20 cellular contexts compared by ENCODE assay signal in genomic region chr1:64516301-64516700, GRCh38. TPM values are rescaled to one million over a fixed set of nuclear protein-coding genes. Genes with fewer than 3 reads are reported as not detected.
DNase-seq lines count a peak whose midpoint lies in the region; ATAC-seq, FAIRE-seq and TF ChIP-seq lines count a peak whose summit lies in the region.
"Had no signal": no experiment of that assay in that cellular context is flagged by ENCODE, and none has a peak within 500 bp of the region (broad histone marks: within the 10 kb centered on the region; RNA-seq: fewer than 3 reads in every experiment).

No MANE protein-coding gene starts in this region.

- intact Hi-C loops in spleen (cut with DNase I; ENCODE audit: low total_unique reads) (no loop called here), PC-9 (cut with micrococcal nuclease; ENCODE audit: unreplicated experiment) (no loop called here)

- H3F3A ChIP-seq in PC-9 (ENCODE audit: insufficient read depth, low read depth) = no peaks in the 10 kb centered on the region

- dilution Hi-C loops in keratinocyte (cut with MboI; ENCODE audit: extremely low pct_ligation_motif_present, low sequenced_read_pairs) = no loop called here

- H3K4me1 Mint-ChIP-seq in stimulated activated naive CD8-positive, alpha-beta T cell treated with anti-CD3 and anti-CD28 coated beads, Interleukin-15, amount 100 ng/mL, for 72 hours = peaks cover 11% of the 10 kb centered on the region

- DNase-seq in Daoy (ENCODE audit: low read depth) = peak; percentile 13
- peak; percentile 58 for DNase-seq in LNCaP clone FGC (ENCODE audit: low read depth)
- no peak for DNase-seq in adipocyte (ENCODE audit: low read depth)
- peak; percentile 15 for DNase-seq in keratinocyte (ENCODE audit: low read depth, low spot score)
- no peak for DNase-seq in spleen
- DNase-seq in BE2C = no peak
- no peak for DNase-seq in PC-9
- DNase-seq in stimulated activated naive CD8-positive, alpha-beta T cell treated with anti-CD3 and anti-CD28 coated beads, Interleukin-15, amount 100 ng/mL, for 72 hours = no peak
- DNase-seq: activated CD4-positive, alpha-beta T cell treated with anti-CD3 and anti-CD28 coated beads, Interleukin-2, amount 50 U/mL, for 1 hour; activated effector memory CD4-positive, alpha-beta T cell treated with anti-CD3 and anti-CD28 coated beads, Interleukin-2, amount 50 U/mL, for 16 hours; adrenal gland; H9; islet precursor cell; NCI-H2081 treated with DMSO at 0.1 percent for 48 hours; SIG-M5; T-helper 1 cell had no signal

- H3K79me2 ChIP-seq in keratinocyte (ENCODE audit: control insufficient read depth, insufficient read depth, low read length) = no peaks in the 10 kb centered on the region
- H3K79me2 ChIP-seq in PC-9 (ENCODE audit: low read depth) = no peaks in the 10 kb centered on the region

- WGBS in spleen, 5 donors = 83 to 95% (median 89%) methylated on average over 7 of the region's 7 CpGs

- no peaks in the 10 kb centered on the region for H3K9me1 ChIP-seq in keratinocyte (ENCODE audit: control insufficient read depth, extremely low read depth, insufficient read depth, low read length)

- no peaks in the 10 kb centered on the region for H3K9me3 ChIP-seq in adipocyte (ENCODE audit: control insufficient read depth, low read length)
- H3K9me3 ChIP-seq in keratinocyte (ENCODE audit: control insufficient read depth, low read depth, low read length) = no peaks in the 10 kb centered on the region
- no peaks in the 10 kb centered on the region for H3K9me3 ChIP-seq in spleen
- no peaks in the 10 kb centered on the region for H3K9me3 ChIP-seq in BE2C
- 0 out of 2 replicates have a peak, but pooled peaks cover 4% of the 10 kb centered on the region for H3K9me3 ChIP-seq in PC-9 (ENCODE audit: insufficient read depth, low read depth)
- H3K9me3 ChIP-seq: adrenal gland had no signal

- TF ChIP-seq POLR2A in spleen (IDR thresholded peaks at IDR 0.05) = no peak

- no peak overlapping the region for H3K4me2 ChIP-seq in keratinocyte (ENCODE audit: control insufficient read depth, extremely low read depth, insufficient read depth, low read depth, low read length)
- H3K4me2 ChIP-seq in PC-9 = no peak overlapping the region

- TF ChIP-seq CTCF in LNCaP clone FGC (IDR thresholded peaks at IDR 0.05; ENCODE audit: control insufficient read depth, extremely low read depth, insufficient read depth) = no peak
- no peak for TF ChIP-seq CTCF in keratinocyte (optimal IDR thresholded peaks at IDR 0.05 in 1 of 3, IDR thresholded peaks at IDR 0.05 in 1 of 3, conservative IDR thresholded peaks at IDR 0.05 in 1 of 3; ENCODE audit: extremely low read depth in 1 of 3, insufficient read depth in 2 of 3, low read length in 3 of 3)
- TF ChIP-seq CTCF in spleen (IDR thresholded peaks at IDR 0.05 in 8 of 11, conservative IDR thresholded peaks at IDR 0.05 in 3 of 11) = no peak
- no peak for TF ChIP-seq CTCF in BE2C (IDR thresholded peaks at IDR 0.05; ENCODE audit: low read depth, low read length)
- no peak for TF ChIP-seq CTCF in PC-9 (conservative IDR thresholded peaks at IDR 0.05)

- H3K4me3 ChIP-seq in LNCaP clone FGC (ENCODE audit: low read depth, low read length) = no peak overlapping the region
- peak overlapping the region; percentile 47 for H3K4me3 ChIP-seq in adipocyte (ENCODE audit: low read length)
- no peak overlapping the region for H3K4me3 ChIP-seq in keratinocyte (ENCODE audit: control insufficient read depth in 2 of 3, extremely low read depth in 1 of 3, insufficient read depth in 2 of 3, low read depth in 1 of 3, low read length in 3 of 3)
- no peak overlapping the region for H3K4me3 ChIP-seq in spleen
- H3K4me3 ChIP-seq in BE2C (ENCODE audit: low read depth, low read length) = no peak overlapping the region
- no peak overlapping the region for H3K4me3 ChIP-seq in PC-9
- H3K4me3 ChIP-seq: adrenal gland, cardiac muscle cell had no signal

- H3K9me3 Mint-ChIP-seq in stimulated activated naive CD8-positive, alpha-beta T cell treated with anti-CD3 and anti-CD28 coated beads, Interleukin-15, amount 100 ng/mL, for 72 hours = no peaks in the 10 kb centered on the region
- H3K9me3 Mint-ChIP-seq: H9 had no signal

- H3K9ac ChIP-seq in adipocyte (ENCODE audit: low read length) (no peak overlapping the region), keratinocyte (ENCODE audit: control insufficient read depth, extremely low read depth, insufficient read depth, low read length) (no peak overlapping the region)

- H3K4me3 Mint-ChIP-seq in stimulated activated naive CD8-positive, alpha-beta T cell treated with anti-CD3 and anti-CD28 coated beads, Interleukin-15, amount 100 ng/mL, for 72 hours = no peak overlapping the region
- H3K4me3 Mint-ChIP-seq: CD14-positive monocyte, H9 had no signal

- FAIRE-seq in keratinocyte (lab: Jason Lieb, UNC) = peak; percentile 62
- FAIRE-seq: GM12891, HTR-8/SVneo had no signal

- CTCF ChIA-PET in PC-9 (lab: Charles Lee) = no interaction called here

- POLR2A ChIA-PET in PC-9 (lab: Charles Lee; ENCODE audit: unreplicated experiment) = interaction anchor here (0.6 kb wide), 1 partner anchor 12 kb away, joined by 7 read pairs; no protein-coding TSS in a partner anchor

- H4K20me1 ChIP-seq in keratinocyte (ENCODE audit: control insufficient read depth, extremely low read depth, insufficient read depth, low read length) = no peaks in the 10 kb centered on the region
- H4K20me1 ChIP-seq in PC-9 (ENCODE audit: insufficient read depth) = no peaks in the 10 kb centered on the region

- H3K27ac ChIP-seq in keratinocyte (ENCODE audit: control insufficient read depth, insufficient read depth, low read length) = no peak overlapping the region
- H3K27ac ChIP-seq in spleen = no peak overlapping the region
- no peak overlapping the region for H3K27ac ChIP-seq in PC-9
- H3K27ac ChIP-seq: cardiac muscle cell had no signal

- no peak for ATAC-seq in stimulated activated naive CD8-positive, alpha-beta T cell treated with anti-CD3 and anti-CD28 coated beads, Interleukin-15, amount 100 ng/mL, for 72 hours

- H3K36me3 ChIP-seq in adipocyte (ENCODE audit: control insufficient read depth, insufficient read depth, low read length, severe bottlenecking) (no peaks in the 10 kb centered on the region), keratinocyte (ENCODE audit: control insufficient read depth in 2 of 2, extremely low read depth in 1 of 2, insufficient read depth in 2 of 2, low read length in 2 of 2) (no peaks in the 10 kb centered on the region), spleen (no peaks in the 10 kb centered on the region), BE2C (no peaks in the 10 kb centered on the region), PC-9 (ENCODE audit: low read depth) (no peaks in the 10 kb centered on the region)
- H3K36me3 ChIP-seq: adrenal gland, cardiac muscle cell had no signal

- H3K27me3 Mint-ChIP-seq in stimulated activated naive CD8-positive, alpha-beta T cell treated with anti-CD3 and anti-CD28 coated beads, Interleukin-15, amount 100 ng/mL, for 72 hours = no peaks in the 10 kb centered on the region

- H2AFZ ChIP-seq in keratinocyte (ENCODE audit: control insufficient read depth, low read length) (no peak overlapping the region), PC-9 (no peak overlapping the region)

- H3K9me2 ChIP-seq in PC-9 (ENCODE audit: insufficient read depth) = no peaks in the 10 kb centered on the region

- H3K27me3 ChIP-seq in adipocyte (replicated peaks; ENCODE audit: control insufficient read depth, insufficient read depth, low read length) (no peaks in the 10 kb centered on the region), keratinocyte (ENCODE audit: control insufficient read depth, extremely low read depth, insufficient read depth, low read length) (no peaks in the 10 kb centered on the region), spleen (replicated peaks in 1 of 7) (no peaks in the 10 kb centered on the region), BE2C (no peaks in the 10 kb centered on the region), PC-9 (ENCODE audit: insufficient read depth, low read depth) (no peaks in the 10 kb centered on the region)
- H3K27me3 ChIP-seq: adrenal gland, cardiac muscle cell had no signal

- H3K4me1 ChIP-seq in adipocyte (ENCODE audit: control insufficient read depth, insufficient read depth, low read length) = peaks cover 64% of the 10 kb centered on the region
- peaks cover 12% of the 10 kb centered on the region for H3K4me1 ChIP-seq in keratinocyte (ENCODE audit: control insufficient read depth, extremely low read depth, insufficient read depth, low read length)
- peaks cover 6 to 76% (median 48%) of the 10 kb centered on the region in 6 donors for H3K4me1 ChIP-seq in spleen
- H3K4me1 ChIP-seq in BE2C = no peaks in the 10 kb centered on the region; the same call in 1 of the 2 replicates
- H3K4me1 ChIP-seq in PC-9 (replicated peaks; ENCODE audit: insufficient read depth) = no peaks in the 10 kb centered on the region

- no peak overlapping the region for H3K27ac Mint-ChIP-seq in stimulated activated naive CD8-positive, alpha-beta T cell treated with anti-CD3 and anti-CD28 coated beads, Interleukin-15, amount 100 ng/mL, for 72 hours
- H3K27ac Mint-ChIP-seq: H9 had no signal

- no TSS peak for BruUV-seq in PC-9 (replicated peaks; lab: Mats Ljungman, UMichigan)

RNA-seq across cellular contexts. Expression of gene CACHD1, which starts 46.4 kb away (rescaled TPM):
- 5.3 and 7.1 TPM in 2 replicates for total RNA-seq in Daoy (2014; rRNA removed; shearing (Covaris generic))
- polyA plus RNA-seq in keratinocyte (1.6 to 2.4 TPM (median 1.9 TPM) in 3 replicates), spleen (1 to 10 TPM; 1.1 to 2.7 (median 1.4) TPM)
- polyA plus RNA-seq in keratinocyte (2011; ENCODE audit: low read depth) = 1.7 TPM
- 0.96 and 1.4 TPM in 2 replicates for polyA plus RNA-seq in keratinocyte (2011; cell fraction: cytosol; rRNA removed)
- 5.4 and 5.9 TPM in 2 replicates for polyA plus RNA-seq in keratinocyte (2011; cell fraction: nucleus; rRNA removed)
- 2.1 and 2.6 TPM in 2 replicates for polyA plus RNA-seq in keratinocyte (2012; ENCODE audit: low replicate concordance)
- polyA minus RNA-seq in keratinocyte = 3.5 to 4.9 TPM (median 4.4 TPM) in 3 replicates
- 1.5 TPM for polyA minus RNA-seq in keratinocyte (2011; cell fraction: cytosol; rRNA and poly(A)+ RNA removed)
- 6.4 and 9.4 TPM in 2 replicates for polyA minus RNA-seq in keratinocyte (2011; cell fraction: nucleus; rRNA and poly(A)+ RNA removed)
- total RNA-seq in spleen (10 to 100 TPM in 6 of 7 donors, 1 to 10 TPM in 1; 9.5 to 17.3 (median 13.0) TPM), PC-9 (2021) (3.1 and 3.8 TPM in 2 replicates)
- polyA plus RNA-seq in BE2C (2012; ENCODE audit: insufficient read depth, insufficient read length, low read depth) = 4.8 TPM
- polyA plus RNA-seq: CD14-positive monocyte had no signal

Comparison
In these comparisons a context has a peak if more than half of its experiments do, and no peak if none do; other contexts are left out.
1. DNase-seq: peak in Daoy (single experiment), LNCaP clone FGC (single experiment) and keratinocyte (single experiment); none in adipocyte (single experiment), spleen (single experiment), BE2C (single experiment), PC-9 (0 of 2) and stimulated activated naive CD8-positive, alpha-beta T cell treated with anti-CD3 and anti-CD28 coated beads, Interleukin-15, amount 100 ng/mL, for 72 hours (0 of 2).